ENCODE assay signal across 8 cellular contexts in the genomic region with DNA sequence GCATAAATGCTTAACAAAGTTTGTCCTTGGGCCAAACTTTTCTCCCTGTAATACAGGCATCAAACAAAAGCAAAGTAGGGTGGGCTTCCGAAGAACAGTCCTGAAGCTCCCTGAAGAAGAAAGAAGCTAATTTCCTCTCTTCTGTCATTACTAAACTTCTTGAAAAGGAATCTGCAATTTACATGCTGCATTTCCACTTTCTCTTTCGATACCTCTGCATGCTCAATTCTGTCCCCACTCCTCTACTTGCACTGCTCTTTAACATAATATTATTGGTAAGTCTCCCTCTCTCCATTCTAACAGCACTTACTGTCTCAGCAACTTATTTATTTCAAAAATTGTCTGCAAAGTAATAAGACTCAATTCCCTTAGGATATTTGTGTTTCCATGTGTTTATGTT. TPM values are rescaled to one million over a fixed set of nuclear protein-coding genes. Genes with fewer than 3 reads are reported as not detected.
DNase-seq lines count a peak whose midpoint lies in the region; ATAC-seq and TF ChIP-seq lines count a peak whose summit lies in the region.

No MANE protein-coding gene starts in this region.

- H3K4me3 ChIP-seq in skin epidermis (no peak overlapping the region), body of pancreas (no peak overlapping the region)

- peaks cover 41% of the 10 kb centered on the region for H3K4me1 Mint-ChIP-seq in activated CD4-positive, alpha-beta T cell treated with anti-CD3 and anti-CD28 coated beads, Interleukin-2, amount 10 ng/mL, durations not matched to agents 24 days and 14 days
- peaks cover 44% of the 10 kb centered on the region for H3K4me1 Mint-ChIP-seq in activated naive CD8-positive, alpha-beta T cell treated with anti-CD3 and anti-CD28 coated beads, Interleukin-2, amount 10 ng/mL, durations not matched to agents 7 days and 5 days

- no peaks in the 10 kb centered on the region for H3K9me3 Mint-ChIP-seq in activated CD4-positive, alpha-beta T cell treated with anti-CD3 and anti-CD28 coated beads, Interleukin-2, amount 10 ng/mL, durations not matched to agents 24 days and 14 days
- no peaks in the 10 kb centered on the region for H3K9me3 Mint-ChIP-seq in activated naive CD8-positive, alpha-beta T cell treated with anti-CD3 and anti-CD28 coated beads, Interleukin-2, amount 10 ng/mL, durations not matched to agents 7 days and 5 days

- DNase-seq in activated CD4-positive, alpha-beta T cell treated with anti-CD3 and anti-CD28 coated beads, Interleukin-2, amount 10 ng/mL, durations not matched to agents 24 days and 14 days, result peak; percentile 72
- no peak for DNase-seq in activated CD4-positive, alpha-beta T cell treated with anti-CD3 and anti-CD28 coated beads for 48 hours
- no peak for DNase-seq in activated naive CD8-positive, alpha-beta T cell treated with anti-CD3 and anti-CD28 coated beads, Interleukin-2, amount 10 ng/mL, durations not matched to agents 7 days and 5 days
- no peak for DNase-seq in activated CD4-positive, CD25-positive, alpha-beta regulatory T cell (lab: John Stamatoyannopoulos, UW)
- no peak for DNase-seq in body of pancreas

- peak overlapping the region; percentile 43 for H3K27ac Mint-ChIP-seq in activated CD4-positive, alpha-beta T cell treated with anti-CD3 and anti-CD28 coated beads, Interleukin-2, amount 10 ng/mL, durations not matched to agents 24 days and 14 days
- H3K27ac Mint-ChIP-seq in activated naive CD8-positive, alpha-beta T cell treated with anti-CD3 and anti-CD28 coated beads, Interleukin-2, amount 10 ng/mL, durations not matched to agents 7 days and 5 days, result peak overlapping the region; percentile 90

- peak overlapping the region; percentile 43 for H3K4me3 Mint-ChIP-seq in activated CD4-positive, alpha-beta T cell treated with anti-CD3 and anti-CD28 coated beads, Interleukin-2, amount 10 ng/mL, durations not matched to agents 24 days and 14 days
- H3K4me3 Mint-ChIP-seq in activated naive CD8-positive, alpha-beta T cell treated with anti-CD3 and anti-CD28 coated beads, Interleukin-2, amount 10 ng/mL, durations not matched to agents 7 days and 5 days, result peak overlapping the region; percentile 83

- no peaks in the 10 kb centered on the region for H3K27me3 ChIP-seq in body of pancreas

- no peaks in the 10 kb centered on the region for H3K36me3 ChIP-seq in body of pancreas (replicated peaks in 1 of 2; ENCODE audit: insufficient read depth in 1 of 2, low read depth in 2 of 2)

- no peaks in the 10 kb centered on the region for H3K27me3 Mint-ChIP-seq in activated CD4-positive, alpha-beta T cell treated with anti-CD3 and anti-CD28 coated beads, Interleukin-2, amount 10 ng/mL, durations not matched to agents 24 days and 14 days
- H3K27me3 Mint-ChIP-seq in activated naive CD8-positive, alpha-beta T cell treated with anti-CD3 and anti-CD28 coated beads, Interleukin-2, amount 10 ng/mL, durations not matched to agents 7 days and 5 days, result no peaks in the 10 kb centered on the region

- 41 to 71% methylated on average over 2 of the region's 2 CpGs for WGBS in body of pancreas, 2 donors

- intact Hi-C loops in activated CD4-positive, alpha-beta T cell treated with anti-CD3 and anti-CD28 coated beads, Interleukin-2, amount 10 ng/mL, durations not matched to agents 24 days and 14 days (cut with micrococcal nuclease), result loop anchor here (10.0 kb wide), 1 partner anchor 204 kb away; no protein-coding TSS in a partner anchor
- intact Hi-C loops in body of pancreas (cut with DNase I), result no loop called here

- ATAC-seq in HG03565 (IDR thresholded peaks at IDR 0.05; ENCODE audit: unreplicated experiment) (peak; percentile 24), GM19328 (IDR thresholded peaks at IDR 0.05; ENCODE audit: unreplicated experiment) (no peak), body of pancreas (no peak)
- no peak for ATAC-seq in activated naive CD8-positive, alpha-beta T cell treated with anti-CD3 and anti-CD28 coated beads, Interleukin-2, amount 10 ng/mL, durations not matched to agents 7 days and 5 days (ENCODE audit: low read depth)

- no peaks in the 10 kb centered on the region for H3K9me3 ChIP-seq in body of pancreas

- TF ChIP-seq CTCF in body of pancreas (IDR thresholded peaks at IDR 0.05), result no peak

- POLR2A ChIA-PET in activated naive CD8-positive, alpha-beta T cell treated with anti-CD3 and anti-CD28 coated beads, Interleukin-2, amount 10 ng/mL, durations not matched to agents 7 days and 5 days (lab: Charles Lee), result interaction anchor here (1.2 kb wide), 2 partner anchors 61 to 116 kb away, joined by 3 to 4 read pairs; no protein-coding TSS in a partner anchor

- H3K27ac ChIP-seq in skin epidermis (peak overlapping the region in 12 of 21 experiments; percentile 2 to 78 (median 44)), body of pancreas (no peak overlapping the region)

- TF ChIP-seq POLR2A in body of pancreas (IDR thresholded peaks at IDR 0.05), result no peak

- peaks cover 8% of the 10 kb centered on the region for H3K4me1 ChIP-seq in body of pancreas

- peaks cover 2% of the 10 kb centered on the region for H3K36me3 Mint-ChIP-seq in activated CD4-positive, alpha-beta T cell treated with anti-CD3 and anti-CD28 coated beads, Interleukin-2, amount 10 ng/mL, durations not matched to agents 24 days and 14 days (ENCODE audit: low read depth)
- H3K36me3 Mint-ChIP-seq in activated naive CD8-positive, alpha-beta T cell treated with anti-CD3 and anti-CD28 coated beads, Interleukin-2, amount 10 ng/mL, durations not matched to agents 7 days and 5 days, result peaks cover 5% of the 10 kb centered on the region

RNA-seq across cellular contexts. Expression of gene PLPP1, which starts 3.9 kb away (rescaled TPM):
- 29.7 and 33.9 TPM in 2 replicates for total RNA-seq in activated CD4-positive, alpha-beta T cell treated with anti-CD3 and anti-CD28 coated beads, Interleukin-2, amount 10 ng/mL, durations not matched to agents 24 days and 14 days
- 10 to 100 TPM; 25.9 to 27.8 TPM for total RNA-seq in activated naive CD8-positive, alpha-beta T cell treated with anti-CD3 and anti-CD28 coated beads, Interleukin-2, amount 10 ng/mL, durations not matched to agents 7 days and 5 days
- 100 to 1,000 TPM in 1 of 2 donors, 10 to 100 TPM in 1; 88.2 to 227 TPM for total RNA-seq in body of pancreas

Comparison
In these comparisons a context has a peak if more than half of its experiments do, and no peak if none do; other contexts are left out.
1. H3K27ac ChIP-seq: peak in skin epidermis (12 of 21); none in body of pancreas (0 of 4).